In genomic region chr2:127811922-127812321, GRCh38 we compare ENCODE assay signal across 10 cellular contexts. TPM values are rescaled to one million over a fixed set of nuclear protein-coding genes. Genes with fewer than 3 reads are reported as not detected.
DNase-seq lines count a peak whose midpoint lies in the region; ATAC-seq and TF ChIP-seq lines count a peak whose summit lies in the region.
"Had no signal": no experiment of that assay in that cellular context is flagged by ENCODE, and none has a peak within 500 bp of the region (broad histone marks: within the 10 kb centered on the region; RNA-seq: fewer than 3 reads in every experiment).

No MANE protein-coding gene starts in this region.

- no peak for ATAC-seq in HG03457 (IDR thresholded peaks at IDR 0.05; ENCODE audit: unreplicated experiment)

- peaks cover 3 to 5% of the 10 kb centered on the region in 2 donors for H3K27me3 Mint-ChIP-seq in CD8-positive, alpha-beta memory T cell
- peaks cover 7% of the 10 kb centered on the region for H3K27me3 Mint-ChIP-seq in nephron progenitor cell (ENCODE audit: low read depth, poor library complexity)

- H3K27ac Mint-ChIP-seq in CD8-positive, alpha-beta memory T cell = peak overlapping the region in 7 of 8 donors; percentile 71 to 100 (median 98)
- peak overlapping the region; percentile 99 for H3K27ac Mint-ChIP-seq in nephron progenitor cell

- TF ChIP-seq CTCF in NB4 (IDR thresholded peaks at IDR 0.05; ENCODE audit: low read depth, low read length) (no peak), nephron progenitor cell (IDR thresholded peaks at IDR 0.05) (no peak)

- H3K4me1 ChIP-seq in CD8-positive, alpha-beta memory T cell (ENCODE audit: insufficient read depth, low read length) = peaks cover 32% of the 10 kb centered on the region

- no peak for DNase-seq in CD8-positive, alpha-beta memory T cell
- DNase-seq in NB4 (ENCODE audit: low read depth) (no peak), nephron progenitor cell (no peak), GOT3 (lab: John Stamatoyannopoulos, UW) (no peak), cortex of kidney (lab: John Stamatoyannopoulos, UW) (no peak), C1 segment of cervical spinal cord (lab: John Stamatoyannopoulos, UW) (no peak)
- DNase-seq: activated effector memory CD4-positive, alpha-beta T cell treated with Interleukin-2 at 50 U/mL for 16 hours; NCI-H524 had no signal

- TF ChIP-seq POLR2A in NB4 (IDR thresholded peaks at IDR 0.05; ENCODE audit: extremely low read depth, insufficient read length) = no peak

- POLR2A ChIA-PET in CD8-positive, alpha-beta memory T cell (lab: Charles Lee) = interaction anchor here (0.7 to 1.2 kb wide), 3 partner anchors 18 to 110 kb away, joined by 3 read pairs; no protein-coding TSS in a partner anchor

- H3K4me3 Mint-ChIP-seq in CD8-positive, alpha-beta memory T cell = peak overlapping the region; percentile 87 to 99 (median 94)
- peak overlapping the region; percentile 95 for H3K4me3 Mint-ChIP-seq in nephron progenitor cell

- peaks cover 42 to 49% (median 46%) of the 10 kb centered on the region in 3 donors for H3K4me1 Mint-ChIP-seq in CD8-positive, alpha-beta memory T cell
- peaks cover 34% of the 10 kb centered on the region for H3K4me1 Mint-ChIP-seq in nephron progenitor cell

- H3K36me3 ChIP-seq in CD8-positive, alpha-beta memory T cell (ENCODE audit: insufficient read depth, low read length) = no peaks in the 10 kb centered on the region

- H3K27me3 ChIP-seq in CD8-positive, alpha-beta memory T cell (ENCODE audit: insufficient read depth, low read length, poor library complexity, severe bottlenecking) = no peaks in the 10 kb centered on the region

- H3K9me3 ChIP-seq in CD8-positive, alpha-beta memory T cell (ENCODE audit: low read length) = no peaks in the 10 kb centered on the region

- H3K9me3 Mint-ChIP-seq in CD8-positive, alpha-beta memory T cell = no peaks in the 10 kb centered on the region
- peaks cover 37% of the 10 kb centered on the region for H3K9me3 Mint-ChIP-seq in nephron progenitor cell

- H3K36me3 Mint-ChIP-seq in CD8-positive, alpha-beta memory T cell = peaks cover 0 to 18% (median 3%) of the 10 kb centered on the region in 3 donors
- H3K36me3 Mint-ChIP-seq in nephron progenitor cell (ENCODE audit: low read depth) = peaks cover 24% of the 10 kb centered on the region

- CTCF ChIA-PET in CD8-positive, alpha-beta memory T cell (lab: Charles Lee) = interaction anchor here (1.4 to 1.6 kb wide), 3 partner anchors 9 to 111 kb away, joined by 3 to 5 read pairs (median 3); partner anchors contain the start of gene SFT2D3

- H3K27ac ChIP-seq in CD8-positive, alpha-beta memory T cell (ENCODE audit: low read depth, low read length) = no peak overlapping the region
- peak overlapping the region; percentile 66 for H3K27ac ChIP-seq in cingulate gyrus (ENCODE audit: low read depth, low read length)

- peak overlapping the region; percentile 98 for H3K4me3 ChIP-seq in CD8-positive, alpha-beta memory T cell (ENCODE audit: low read length)
- H3K4me3 ChIP-seq in NB4 (ENCODE audit: low read depth, low read length) = peak overlapping the region; percentile 97

RNA-seq across cellular contexts. Expression of gene WDR33, which starts 1.0 kb away (rescaled TPM):
- 10 to 100 TPM; 84.8 to 88.1 TPM for total RNA-seq in CD8-positive, alpha-beta memory T cell
- 51.6 TPM for polyA plus RNA-seq in CD8-positive, alpha-beta memory T cell

RNA-seq across cellular contexts. Expression of gene POLR2D, which starts 46.0 kb away (rescaled TPM):
- total RNA-seq in CD8-positive, alpha-beta memory T cell = 10 to 100 TPM; 92.3 to 96.4 TPM
- polyA plus RNA-seq in CD8-positive, alpha-beta memory T cell = 38.7 TPM
